In the genomic region with DNA sequence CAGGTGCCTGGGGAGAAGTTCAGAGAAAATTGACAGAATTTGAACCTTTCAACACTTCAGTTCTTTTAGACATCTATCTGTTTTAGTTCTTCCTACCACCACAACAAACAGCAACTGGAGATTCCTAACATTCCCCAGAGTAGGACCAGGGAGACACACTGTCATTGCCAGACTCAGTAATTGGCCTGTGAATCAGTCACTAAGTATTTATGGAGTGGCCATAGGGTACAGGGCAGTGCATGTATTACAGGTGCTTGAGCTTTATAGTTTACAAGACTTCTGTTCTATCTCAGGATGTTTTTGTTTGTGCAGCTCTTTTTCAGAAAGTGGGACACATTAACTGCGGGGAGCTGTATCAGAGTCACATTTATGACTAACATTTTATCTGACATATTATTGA, we compare ENCODE assay signal across 8 cellular contexts. TPM values are rescaled to one million over a fixed set of nuclear protein-coding genes. Genes with fewer than 3 reads are reported as not detected.
DNase-seq lines count a peak whose midpoint lies in the region; ATAC-seq and TF ChIP-seq lines count a peak whose summit lies in the region.

No MANE protein-coding gene starts in this region.

- peak; percentile 15; the same call in 1 of the 3 replicates for ATAC-seq in RWPE2 (ENCODE audit: low read depth)
- ATAC-seq in GM19328 (IDR thresholded peaks at IDR 0.05; ENCODE audit: unreplicated experiment), result no peak

- no peak for TF ChIP-seq POLR2A in spleen (IDR thresholded peaks at IDR 0.05)

- no peaks in the 10 kb centered on the region for H3K36me3 ChIP-seq in RWPE2 (ENCODE audit: low read depth)
- H3K36me3 ChIP-seq in spleen, result peaks cover 0 to 11% (median 1%) of the 10 kb centered on the region in 6 donors

- DNase-seq in NCI-H82 (lab: John Stamatoyannopoulos, UW) (peak; percentile 18), NCI-H82 treated with DMSO at 0.1 percent for 48 hours (lab: John Stamatoyannopoulos, UW; ENCODE audit: unreplicated experiment) (no peak), RWPE2 (ENCODE audit: low spot score) (no peak), foreskin fibroblast (peak in 1 of 2 donors; percentile 41), spleen (no peak), hypothalamus (lab: John Stamatoyannopoulos, UW) (no peak), HPDE6-E6E7 (ENCODE audit: extremely low spot score) (no peak)

- peaks cover 19% of the 10 kb centered on the region for H3K4me1 ChIP-seq in RWPE2 (ENCODE audit: insufficient read depth, poor library complexity, severe bottlenecking)
- H3K4me1 ChIP-seq in spleen, result peaks cover 42 to 68% (median 55%) of the 10 kb centered on the region in 6 donors

- H3K27me3 ChIP-seq in RWPE2 (ENCODE audit: insufficient read depth, poor library complexity, severe bottlenecking), result no peaks in the 10 kb centered on the region
- no peaks in the 10 kb centered on the region for H3K27me3 ChIP-seq in spleen (replicated peaks in 1 of 7)

- H3K27ac ChIP-seq in RWPE2 (ENCODE audit: poor library complexity, severe bottlenecking) (no peak overlapping the region), spleen (peak overlapping the region in 5 of 8 donors; percentile 91 to 96 (median 94))

- 57 to 77% (median 73%) methylated on average over 1 of the region's 1 CpG for WGBS in spleen, 5 donors

- H3K4me3 ChIP-seq in RWPE2 (ENCODE audit: severe bottlenecking) (peak overlapping the region; percentile 60), foreskin fibroblast (ENCODE audit: low read depth in 1 of 2, low read length in 2 of 2) (peak overlapping the region; percentile 7 to 90), spleen (peak overlapping the region in 7 of 8 donors; percentile 10 to 98 (median 95))

- intact Hi-C loops in spleen (cut with DNase I; ENCODE audit: low total_unique reads), result loop anchor here (10.0 kb wide), 3 partner anchors 89 to 219 kb away; partner anchors contain the start of genes RTCA, SASS6 and TRMT13

- H3K9me3 ChIP-seq in RWPE2 (ENCODE audit: severe bottlenecking) (no peaks in the 10 kb centered on the region), spleen (no peaks in the 10 kb centered on the region)

- no peak for TF ChIP-seq CTCF in RWPE2 (IDR thresholded peaks at IDR 0.05; ENCODE audit: poor library complexity, severe bottlenecking)
- TF ChIP-seq CTCF in foreskin fibroblast (IDR thresholded peaks at IDR 0.05; ENCODE audit: low read depth, low read length), result no peak
- TF ChIP-seq CTCF in spleen (IDR thresholded peaks at IDR 0.05 in 8 of 11, conservative IDR thresholded peaks at IDR 0.05 in 3 of 11), result no peak

RNA-seq across cellular contexts. Expression of gene CDC14A, which starts 1.7 kb away (rescaled TPM):
- 10 to 100 TPM; 17.4 to 58.5 (median 31.3) TPM for total RNA-seq in spleen
- polyA plus RNA-seq in spleen, result 1 to 10 TPM; 3.8 to 4.5 (median 4.2) TPM
